34 cellular contexts compared by ENCODE assay signal in the genomic region with DNA sequence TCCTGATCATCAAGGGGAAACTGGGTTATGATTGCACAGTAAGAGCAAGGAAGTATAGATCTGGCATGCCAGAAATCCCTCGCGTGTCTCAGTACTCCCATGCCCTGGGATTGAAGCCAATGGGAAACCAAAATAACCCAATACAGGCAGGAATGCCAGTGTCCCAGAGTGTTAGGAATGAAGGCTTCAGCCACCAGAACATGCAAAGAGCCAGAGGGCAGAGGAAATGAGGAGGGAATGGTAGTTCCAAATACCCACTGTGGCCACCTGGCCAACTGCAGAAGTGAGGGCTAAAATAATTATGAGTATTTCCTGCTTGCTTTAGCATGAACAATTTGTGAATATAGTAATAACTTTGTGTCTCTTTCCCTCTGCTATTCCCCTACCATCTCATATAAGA. TPM values are rescaled to one million over a fixed set of nuclear protein-coding genes. Genes with fewer than 3 reads are reported as not detected.
"Had no signal": no experiment of that assay in that cellular context is flagged by ENCODE, and none has a peak within 500 bp of the region (broad histone marks: within the 10 kb centered on the region; RNA-seq: fewer than 3 reads in every experiment).

No MANE protein-coding gene starts in this region.

- ATAC-seq: activated naive CD4-positive, alpha-beta T cell treated with anti-CD3 and anti-CD28 coated beads, Interleukin-2, amount 50 U/mL, for 72 hours; activated naive CD8-positive, alpha-beta T cell treated with anti-CD3 and anti-CD28 coated beads, Interleukin-2, amount 50 U/mL, for 24 hours; activated T-cell treated with anti-CD3 and anti-CD28 coated beads, Interleukin-2, amount 50 U/mL, for 4 hours; activated T-cell treated with anti-CD3 and anti-CD28 coated beads, Interleukin-2, amount 50 U/mL, for 72 hours; activated T-helper 17 cell treated with anti-CD3 and anti-CD28 coated beads, Interleukin-2, amount 50 U/mL, for 72 hours; body of pancreas had no signal

- H3K27me3 ChIP-seq: adrenal gland, ascending aorta, body of pancreas, brain microvascular endothelial cell, breast epithelium, cardiac muscle cell had no signal

- H3K9me3 ChIP-seq: adrenal gland, ascending aorta had no signal

- H3K4me3 ChIP-seq: adrenal gland, ascending aorta, body of pancreas, breast epithelium, cardiac muscle cell had no signal

- H3K36me3 ChIP-seq: adrenal gland, ascending aorta, brain microvascular endothelial cell, breast epithelium, cardiac muscle cell had no signal

- DNase-seq: activated effector memory CD4-positive, alpha-beta T cell treated with anti-CD3 and anti-CD28 coated beads, Interleukin-2, amount 50 U/mL, for 16 hours; activated effector memory CD4-positive, alpha-beta T cell treated with Interleukin-2 at 50 U/mL for 16 hours; activated gamma-delta T cell; activated gamma-delta T cell treated with Interleukin-2 at 50 U/mL for 16 hours; activated naive CD4-positive, alpha-beta T cell; activated naive CD4-positive, alpha-beta T cell treated with anti-CD3 and anti-CD28 coated beads for 36 hours; activated naive CD4-positive, alpha-beta T cell treated with anti-CD3 and anti-CD28 coated beads, Interleukin-2, amount 10 ng/mL, durations not matched to agents 7 days and 5 days; activated naive CD4-positive, alpha-beta T cell treated with anti-CD3 and anti-CD28 coated beads, Interleukin-2, amount 50 U/mL, for 16 hours; activated naive CD4-positive, alpha-beta T cell treated with Interleukin-2 at 50 U/mL for 16 hours; activated naive CD8-positive, alpha-beta T cell treated with anti-CD3 and anti-CD28 coated beads for 36 hours; activated naive CD8-positive, alpha-beta T cell treated with anti-CD3 and anti-CD28 coated beads, Interleukin-2, amount 10 ng/mL, durations not matched to agents 7 days and 5 days; activated naive CD8-positive, alpha-beta T cell treated with anti-CD3 and anti-CD28 coated beads, Interleukin-2, amount 50 U/mL, for 24 hours; activated T-cell treated with anti-CD3 and anti-CD28 coated beads, Interleukin-2, amount 50 U/mL, for 1 hour; activated T-cell treated with anti-CD3 and anti-CD28 coated beads, Interleukin-2, amount 50 U/mL, for 24 hours; activated T-cell treated with anti-CD3 and anti-CD28 coated beads, Interleukin-2, amount 50 U/mL, for 4 hours; activated T-cell treated with anti-CD3 and anti-CD28 coated beads, Interleukin-2, amount 50 U/mL, for 48 hours; activated T-cell treated with anti-CD3 and anti-CD28 coated beads, Interleukin-2, amount 50 U/mL, for 72 hours; adrenal gland; amniotic stem cell; amygdala; anterior cingulate cortex; aorta; body of pancreas; brain microvascular endothelial cell; central memory CD4-positive, alpha-beta T cell had no signal

- H3K27ac ChIP-seq: adrenal gland, ascending aorta, body of pancreas, brain microvascular endothelial cell, breast epithelium, cardiac muscle cell had no signal

- H3K4me1 ChIP-seq: adrenal gland, ascending aorta, body of pancreas, breast epithelium had no signal

RNA-seq across cellular contexts. Expression of gene MTNR1A, which starts 12.2 kb away (rescaled TPM):
- total RNA-seq: activated naive CD4-positive, alpha-beta T cell treated with anti-CD3 and anti-CD28 coated beads for 36 hours; activated naive CD4-positive, alpha-beta T cell treated with anti-CD3 and anti-CD28 coated beads, Interleukin-2, amount 50 U/mL, for 72 hours; activated naive CD8-positive, alpha-beta T cell treated with anti-CD3 and anti-CD28 coated beads for 36 hours; activated naive CD8-positive, alpha-beta T cell treated with anti-CD3 and anti-CD28 coated beads, Interleukin-2, amount 10 ng/mL, durations not matched to agents 7 days and 5 days; activated T-cell treated with anti-CD3 and anti-CD28 coated beads, Interleukin-2, amount 50 U/mL, for 4 hours; activated T-cell treated with anti-CD3 and anti-CD28 coated beads, Interleukin-2, amount 50 U/mL, for 72 hours; activated T-helper 1 cell treated with anti-CD3 and anti-CD28 coated beads, Interleukin-12 subunit alpha, Interleukin-12 subunit beta, Interleukin-2, Interleukin-4 antibody, amounts not matched to agents 30 ng/mL and 10 ng/mL and 1 ng/mL, durations not matched to agents 14 hours and 24 hours and 36 hours; activated T-helper 17 cell treated with anti-CD3 and anti-CD28 coated beads, Interleukin-2, amount 50 U/mL, for 72 hours; activated T-helper 2 cell treated with anti-CD3 and anti-CD28 coated beads, Interferon-gamma antibody, Interleukin-2, Interleukin-4, amounts not matched to agents 10 μg/mL and 5 μg/mL and 100 μg/mL, durations not matched to agents 14 hours and 24 hours and 36 hours; adrenal gland; aorta; ascending aorta; breast epithelium; cardiac septum; chondrocyte had no signal
- polyA plus RNA-seq: adrenal gland, aorta had no signal
